Comparison of ENCODE assay signal across 9 cellular contexts in the genomic region with DNA sequence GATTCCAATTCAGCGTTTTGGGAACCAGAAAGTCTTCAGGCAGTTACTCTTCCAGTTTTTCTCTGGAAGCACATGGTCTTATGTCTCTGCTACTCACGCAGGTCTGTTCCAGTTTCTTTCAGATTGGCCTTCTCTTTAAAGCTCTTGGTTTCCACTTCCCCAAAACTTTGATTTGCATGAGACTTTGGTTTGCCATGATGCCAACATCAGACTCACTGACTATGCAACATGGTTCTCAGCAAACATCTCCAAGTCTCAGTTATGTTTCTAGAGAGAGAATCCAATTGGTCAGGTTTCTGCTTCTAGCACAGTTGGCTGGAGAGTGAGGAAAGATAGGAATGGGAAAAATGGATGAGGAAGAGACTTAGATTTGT. TPM values are rescaled to one million over a fixed set of nuclear protein-coding genes. Genes with fewer than 3 reads are reported as not detected.
DNase-seq lines count a peak whose midpoint lies in the region; ATAC-seq lines count a peak whose summit lies in the region.
"Had no signal": no experiment of that assay in that cellular context is flagged by ENCODE, and none has a peak within 500 bp of the region (broad histone marks: within the 10 kb centered on the region; RNA-seq: fewer than 3 reads in every experiment).

No MANE protein-coding gene starts in this region.

- CTCF ChIA-PET in activated CD4-positive, alpha-beta T cell treated with anti-CD3 and anti-CD28 coated beads, Interleukin-2, amount 10 ng/mL, durations not matched to agents 7 days and 5 days (lab: Charles Lee), result interaction anchor here (0.7 kb wide), 1 partner anchor 782 kb away, joined by 3 read pairs; no protein-coding TSS in a partner anchor

- H3K27ac Mint-ChIP-seq in activated CD4-positive, alpha-beta T cell treated with anti-CD3 and anti-CD28 coated beads, Interleukin-2, amount 10 ng/mL, durations not matched to agents 7 days and 5 days, result no peak overlapping the region
- peak overlapping the region in 6 of 10 donors; percentile 23 to 87 (median 44) for H3K27ac Mint-ChIP-seq in naive thymus-derived CD8-positive, alpha-beta T cell

- DNase-seq in activated CD4-positive, alpha-beta T cell treated with anti-CD3 and anti-CD28 coated beads, Interleukin-2, amount 10 ng/mL, durations not matched to agents 7 days and 5 days, result no peak
- no peak for DNase-seq in activated CD4-positive, alpha-beta T cell treated with anti-CD3 and anti-CD28 coated beads for 48 hours
- peak; percentile 68 to 85 for DNase-seq in NOMO-1 (lab: John Stamatoyannopoulos, UW; ENCODE audit: unreplicated experiment in 2 of 2)
- no peak for DNase-seq in naive thymus-derived CD8-positive, alpha-beta T cell
- DNase-seq in NCI-H1048 (lab: John Stamatoyannopoulos, UW), result no peak
- DNase-seq in NCI-H2081 treated with DMSO at 0.1 percent for 48 hours (lab: John Stamatoyannopoulos, UW), result no peak
- no peak for DNase-seq in SW 1271 (lab: John Stamatoyannopoulos, UW)

- peaks cover 50% of the 10 kb centered on the region for H3K4me1 Mint-ChIP-seq in activated CD4-positive, alpha-beta T cell treated with anti-CD3 and anti-CD28 coated beads, Interleukin-2, amount 10 ng/mL, durations not matched to agents 7 days and 5 days
- H3K4me1 Mint-ChIP-seq in naive thymus-derived CD8-positive, alpha-beta T cell, result peaks cover 40 to 61% (median 51%) of the 10 kb centered on the region in 4 donors

- peaks cover 22% of the 10 kb centered on the region for H3K36me3 Mint-ChIP-seq in activated CD4-positive, alpha-beta T cell treated with anti-CD3 and anti-CD28 coated beads, Interleukin-2, amount 10 ng/mL, durations not matched to agents 7 days and 5 days (ENCODE audit: low read depth)
- H3K36me3 Mint-ChIP-seq in naive thymus-derived CD8-positive, alpha-beta T cell, result peaks cover 0 to 7% (median 0%) of the 10 kb centered on the region in 3 donors

- POLR2A ChIA-PET in activated CD4-positive, alpha-beta T cell treated with anti-CD3 and anti-CD28 coated beads, Interleukin-2, amount 10 ng/mL, durations not matched to agents 7 days and 5 days (lab: Charles Lee), result no interaction called here
- POLR2A ChIA-PET in naive thymus-derived CD8-positive, alpha-beta T cell (lab: Charles Lee), result no interaction called here

- no peaks in the 10 kb centered on the region for H3K27me3 Mint-ChIP-seq in activated CD4-positive, alpha-beta T cell treated with anti-CD3 and anti-CD28 coated beads, Interleukin-2, amount 10 ng/mL, durations not matched to agents 7 days and 5 days
- H3K27me3 Mint-ChIP-seq in naive thymus-derived CD8-positive, alpha-beta T cell, result no peaks in the 10 kb centered on the region

- H3K9me3 Mint-ChIP-seq in activated CD4-positive, alpha-beta T cell treated with anti-CD3 and anti-CD28 coated beads, Interleukin-2, amount 10 ng/mL, durations not matched to agents 7 days and 5 days, result peaks cover 9% of the 10 kb centered on the region
- no peaks in the 10 kb centered on the region for H3K9me3 Mint-ChIP-seq in naive thymus-derived CD8-positive, alpha-beta T cell

- peak overlapping the region; percentile 45 for H3K4me3 Mint-ChIP-seq in activated CD4-positive, alpha-beta T cell treated with anti-CD3 and anti-CD28 coated beads, Interleukin-2, amount 10 ng/mL, durations not matched to agents 7 days and 5 days
- H3K4me3 Mint-ChIP-seq in naive thymus-derived CD8-positive, alpha-beta T cell, result peak overlapping the region in 5 of 10 donors; percentile 1 to 45 (median 12)

- ATAC-seq in GM21737 (IDR thresholded peaks at IDR 0.05; ENCODE audit: unreplicated experiment), result peak; percentile 25
- ATAC-seq in naive thymus-derived CD8-positive, alpha-beta T cell, result no peak
- ATAC-seq: body of pancreas had no signal

RNA-seq across cellular contexts. Expression of a gene that starts 3.1 kb away (rescaled TPM):
- 10 to 100 TPM; 27.2 to 30.1 TPM for total RNA-seq in activated CD4-positive, alpha-beta T cell treated with anti-CD3 and anti-CD28 coated beads, Interleukin-2, amount 10 ng/mL, durations not matched to agents 7 days and 5 days
- 10 to 100 TPM; 32.3 to 33.9 TPM for total RNA-seq in naive thymus-derived CD8-positive, alpha-beta T cell
- 1 to 10 TPM; 2.5 to 4.5 (median 2.8) TPM for polyA plus RNA-seq in naive thymus-derived CD8-positive, alpha-beta T cell

Comparison
In these comparisons a context has a peak if more than half of its experiments do, and no peak if none do; other contexts are left out.
1. DNase-seq: peak in NOMO-1 (2 of 2); none in activated CD4-positive, alpha-beta T cell treated with anti-CD3 and anti-CD28 coated beads, Interleukin-2, amount 10 ng/mL, durations not matched to agents 7 days and 5 days (single experiment), activated CD4-positive, alpha-beta T cell treated with anti-CD3 and anti-CD28 coated beads for 48 hours (single experiment), naive thymus-derived CD8-positive, alpha-beta T cell (0 of 10), NCI-H1048 (single experiment), NCI-H2081 treated with DMSO at 0.1 percent for 48 hours (single experiment) and SW 1271 (0 of 2).